ENCODE assay signal across 17 cellular contexts in genomic region chr7:16433568-16434122, GRCh38. TPM values are rescaled to one million over a fixed set of nuclear protein-coding genes. Genes with fewer than 3 reads are reported as not detected.
A peak's percentile ranks its signal among the peaks of the same experiment; 100 is the strongest.
DNase-seq lines count a peak whose midpoint lies in the region; ATAC-seq and TF ChIP-seq lines count a peak whose summit lies in the region.
"Had no signal": no experiment of that assay in that cellular context is flagged by ENCODE, and none has a peak within 500 bp of the region (broad histone marks: within the 10 kb centered on the region; RNA-seq: fewer than 3 reads in every experiment).

No MANE protein-coding gene starts in this region.

- no peak overlapping the region for H2BK15ac ChIP-seq in IMR-90 (ENCODE audit: low read depth, low read length)

- no peak overlapping the region for H3K14ac ChIP-seq in IMR-90 (replicated peaks; ENCODE audit: low read depth, low read length)

- no peak for TF ChIP-seq RAD21 in IMR-90 (IDR thresholded peaks at IDR 0.05; ENCODE audit: low read length)

- no peak overlapping the region for H3K27ac ChIP-seq in IMR-90 (ENCODE audit: insufficient read depth, low read length)
- no peak overlapping the region for H3K27ac ChIP-seq in muscle layer of colon (ENCODE audit: low read depth, low read length)
- H3K27ac ChIP-seq in upper lobe of left lung: no peak overlapping the region
- H3K27ac ChIP-seq: BLaER1 had no signal

- H3K27me3 ChIP-seq in IMR-90 (ENCODE audit: control insufficient read depth, insufficient read depth, low read length) (no peaks in the 10 kb centered on the region), endocrine pancreas (ENCODE audit: control insufficient read depth, insufficient read depth, low read length) (no peaks in the 10 kb centered on the region), muscle layer of colon (ENCODE audit: control insufficient read depth in 1 of 2, insufficient read depth in 2 of 2, low read length in 2 of 2) (no peaks in the 10 kb centered on the region), H7 (ENCODE audit: control insufficient read depth, insufficient read depth, low read length) (no peaks in the 10 kb centered on the region), upper lobe of left lung (no peaks in the 10 kb centered on the region)
- H3K27me3 ChIP-seq: BLaER1 had no signal

- no peak overlapping the region for H3K4me3 ChIP-seq in IMR-90 (ENCODE audit: insufficient read depth, low read depth, low read length)
- H3K4me3 ChIP-seq in endocrine pancreas (ENCODE audit: control insufficient read depth, insufficient read depth, low read length): peak overlapping the region; percentile 81
- H3K4me3 ChIP-seq in muscle layer of colon (ENCODE audit: low read depth in 1 of 2, low read length in 2 of 2): peak overlapping the region; percentile 2 to 25
- H3K4me3 ChIP-seq in H7 (ENCODE audit: insufficient read depth, low read depth, low read length): no peak overlapping the region
- H3K4me3 ChIP-seq in upper lobe of left lung: no peak overlapping the region
- H3K4me3 ChIP-seq: BLaER1 had no signal

- TF ChIP-seq CTCF in IMR-90 (conservative IDR thresholded peaks at IDR 0.05; ENCODE audit: low read depth, low read length): no peak
- TF ChIP-seq CTCF in upper lobe of left lung (IDR thresholded peaks at IDR 0.05): no peak

- POLR2A ChIA-PET in IMR-90 (lab: Charles Lee; ENCODE audit: unreplicated experiment): no interaction called here

- no peaks in the 10 kb centered on the region for H3K9me3 ChIP-seq in IMR-90 (ENCODE audit: control insufficient read depth, insufficient read depth, low read length)
- no peaks in the 10 kb centered on the region for H3K9me3 ChIP-seq in endocrine pancreas (ENCODE audit: control insufficient read depth, low read length)
- H3K9me3 ChIP-seq in muscle layer of colon (ENCODE audit: low read length): no peaks in the 10 kb centered on the region
- no peaks in the 10 kb centered on the region for H3K9me3 ChIP-seq in upper lobe of left lung
- H3K9me3 ChIP-seq: BLaER1 had no signal

- no peak overlapping the region for H4K91ac ChIP-seq in IMR-90 (ENCODE audit: insufficient read depth, low read depth, low read length)

- no TSS peak for BruUV-seq in IMR-90 (replicated peaks; lab: Mats Ljungman, UMichigan)

- dilution Hi-C loops in IMR-90 (cut with HindIII; ENCODE audit: low sequenced_read_pairs, unreplicated experiment): no loop called here

- H3K4me1 ChIP-seq in IMR-90 (ENCODE audit: control insufficient read depth, insufficient read depth, low read length) (peaks cover 2% of the 10 kb centered on the region; the same call in 1 of the 2 replicates), endocrine pancreas (ENCODE audit: control insufficient read depth, insufficient read depth, low read length) (no peaks in the 10 kb centered on the region), muscle layer of colon (ENCODE audit: insufficient read depth, low read length) (no peaks in the 10 kb centered on the region), upper lobe of left lung (peaks cover 0 to 3% (median under 1%) of the 10 kb centered on the region in 4 donors)
- H3K4me1 ChIP-seq: BLaER1 had no signal

- in situ Hi-C loops in ACHN (cut with HindIII; ENCODE audit: low pct_ligation_motif_present, low pct_unique_long_range_greater_than_20kb, low sequenced_read_pairs): no loop called here
- in situ Hi-C loops in IMR-90 (cut with MboI; ENCODE audit: low sequenced_read_pairs): no loop called here

- no peak overlapping the region for H2BK5ac ChIP-seq in IMR-90 (ENCODE audit: low read depth, low read length, poor library complexity, severe bottlenecking)

- H3K23ac ChIP-seq in IMR-90 (ENCODE audit: low read depth, low read length): no peak overlapping the region

- DNase-seq in ACHN: peak; percentile 27
- DNase-seq in IMR-90: no peak
- DNase-seq in H7: no peak
- DNase-seq in upper lobe of left lung: no peak
- DNase-seq in SKM-1 (lab: John Stamatoyannopoulos, UW; ENCODE audit: unreplicated experiment): no peak
- DNase-seq: CD8-positive, alpha-beta memory T cell; Kasumi-1; NCI-H1436 treated with DMSO at 0.1 percent for 48 hours; NCI-H2081 treated with DMSO at 0.1 percent for 48 hours; NCI-H524 treated with DMSO at 0.1 percent for 48 hours; PC-3; Right ventricle myocardium superior had no signal

- H3K36me3 ChIP-seq in IMR-90 (ENCODE audit: control insufficient read depth, insufficient read depth, low read length) (no peaks in the 10 kb centered on the region), endocrine pancreas (ENCODE audit: control insufficient read depth, insufficient read depth, low read length) (no peaks in the 10 kb centered on the region), muscle layer of colon (ENCODE audit: insufficient read depth, low read length) (no peaks in the 10 kb centered on the region), H7 (replicated peaks; ENCODE audit: control insufficient read depth, insufficient read depth, low read length) (no peaks in the 10 kb centered on the region), upper lobe of left lung (no peaks in the 10 kb centered on the region)
- H3K36me3 ChIP-seq: BLaER1 had no signal

- CTCF ChIA-PET in IMR-90 (lab: Yijun Ruan, JAX): interaction anchor here (0.9 to 1.5 kb wide), 2 partner anchors 9 to 131 kb away, joined by 3 to 5 read pairs; no protein-coding TSS in a partner anchor

- H2AK9ac ChIP-seq in IMR-90 (replicated peaks; ENCODE audit: low read depth, low read length, poor library complexity): no peak overlapping the region

- no peak overlapping the region for H3K4ac ChIP-seq in IMR-90 (ENCODE audit: low read depth, low read length)

- no peak overlapping the region for H4K8ac ChIP-seq in IMR-90 (ENCODE audit: low read depth in 2 of 2, low read length in 2 of 2)

- WGBS in IMR-90 (ENCODE audit: extremely low coverage in 2 of 2, insufficient read length in 1 of 2), 2 experiments: no CpG with 5 or more reads among the region's 2 CpGs
- WGBS in upper lobe of left lung, 2 donors: 78 to 81% methylated on average over 2 of the region's 2 CpGs

- intact Hi-C loops in IMR-90 (cut with micrococcal nuclease): no loop called here

- H4K5ac ChIP-seq in IMR-90 (ENCODE audit: low read depth, low read length): no peak overlapping the region

- H3K4me2 ChIP-seq in IMR-90 (ENCODE audit: low read depth, low read length): peak overlapping the region; percentile 21; the same call in 1 of the 2 replicates
- H3K4me2 ChIP-seq: BLaER1 had no signal

- H2BK20ac ChIP-seq in IMR-90 (ENCODE audit: low read depth, low read length): no peak overlapping the region

- TF ChIP-seq POLR2A in IMR-90 (IDR thresholded peaks at IDR 0.05; ENCODE audit: low read depth, low read length): no peak
- TF ChIP-seq POLR2A in upper lobe of left lung (IDR thresholded peaks at IDR 0.05): no peak

- TF ChIP-seq EP300 in upper lobe of left lung (IDR thresholded peaks at IDR 0.05): no peak

- H3K9ac ChIP-seq in IMR-90 (ENCODE audit: low read depth, low read length) (no peak overlapping the region), endocrine pancreas (ENCODE audit: control insufficient read depth, insufficient read depth, low read length) (no peak overlapping the region), muscle layer of colon (ENCODE audit: low read length) (no peak overlapping the region)
- H3K9ac ChIP-seq: BLaER1 had no signal

- no peaks in the 10 kb centered on the region for H4K20me1 ChIP-seq in IMR-90 (ENCODE audit: insufficient read depth, low read length)
- H4K20me1 ChIP-seq: BLaER1 had no signal

- no peak overlapping the region for H2AFZ ChIP-seq in IMR-90 (replicated peaks; ENCODE audit: low read length, poor library complexity)

- ATAC-seq in IMR-90 (ENCODE audit: low read depth) (no peak; the same call in 1 of the 2 replicates), HG03108 (IDR thresholded peaks at IDR 0.05; ENCODE audit: unreplicated experiment) (no peak), upper lobe of left lung (ENCODE audit: low FRiP score in 2 of 2) (no peak)
- ATAC-seq: PC-3 had no signal

- H2AK5ac ChIP-seq in IMR-90 (ENCODE audit: low read depth, low read length): no peak overlapping the region

- no peak overlapping the region for H3K56ac ChIP-seq in IMR-90 (ENCODE audit: extremely low read depth, insufficient read depth, low read length)

- H2BK120ac ChIP-seq in IMR-90 (ENCODE audit: low read depth, low read length): no peak overlapping the region

- H3K18ac ChIP-seq in IMR-90 (ENCODE audit: low read depth, low read length): no peak overlapping the region

- no peaks in the 10 kb centered on the region for H3K79me1 ChIP-seq in IMR-90 (ENCODE audit: low read depth in 1 of 2, low read length in 2 of 2)

- H3K9me1 ChIP-seq in IMR-90 (ENCODE audit: insufficient read depth, low read length): no peaks in the 10 kb centered on the region

TF ChIP-seq in IMR-90, 13 proteins besides CTCF, POLR2A, EP300 and RAD21 (continues in another document):
- TF ChIP-seq NFE2L2 (IDR thresholded peaks at IDR 0.05; ENCODE audit: low read depth, low read length) (no peak), MAFK (IDR thresholded peaks at IDR 0.05; ENCODE audit: low read depth, low read length) (no peak), ELK1 (IDR thresholded peaks at IDR 0.05; ENCODE audit: borderline replicate concordance, low read depth, low read length) (no peak), RFX5 (IDR thresholded peaks at IDR 0.05; ENCODE audit: low read depth, low read length) (no peak), BHLHE40 (IDR thresholded peaks at IDR 0.05; ENCODE audit: low read depth, low read length) (no peak), FOS (IDR thresholded peaks at IDR 0.05; ENCODE audit: low read depth, low read length) (no peak)

RNA-seq across cellular contexts. Expression of gene CRPPA, which starts 12.3 kb away (rescaled TPM):
- total RNA-seq in IMR-90 (2012; rRNA removed): 1.3 and 2.5 TPM in 2 replicates
- 0.47 and 0.67 TPM in 2 replicates for polyA plus RNA-seq in IMR-90 (2012; rRNA removed)
- 0.14 and 0.24 TPM in 2 replicates for polyA plus RNA-seq in IMR-90 (2012; cell fraction: cytosol; rRNA removed)
- 0.07 and 0.71 TPM in 2 replicates for polyA plus RNA-seq in IMR-90 (2012; cell fraction: nucleus; rRNA removed; ENCODE audit: low replicate concordance)
- total RNA-seq in H7 (2014; rRNA removed; shearing (Covaris generic)): 0.30 and 0.45 TPM in 2 replicates
- 1 to 10 TPM; 1.0 to 3.3 (median 2.4) TPM for total RNA-seq in upper lobe of left lung

RNA-seq across cellular contexts. Expression of gene SOSTDC1, which starts 31.9 kb away (rescaled TPM):
- total RNA-seq in IMR-90 (2012; rRNA removed): under 0.01 TPM in 1 of 2 replicates, not detected in the other
- polyA plus RNA-seq in IMR-90 (2012; rRNA removed): 0.04 and 0.07 TPM in 2 replicates
- polyA plus RNA-seq in IMR-90 (2012; cell fraction: cytosol; rRNA removed): 0.02 TPM in 1 of 2 replicates, not detected in the other
- not detected in 2 replicates for polyA plus RNA-seq in IMR-90 (2012; cell fraction: nucleus; rRNA removed; ENCODE audit: low replicate concordance)
- not detected in 2 replicates for total RNA-seq in H7 (2014; rRNA removed; shearing (Covaris generic))
- total RNA-seq in upper lobe of left lung: 10 to 100 TPM in 3 of 6 donors, 1 to 10 TPM in 3; 3.1 to 37.5 (median 9.4) TPM
- total RNA-seq: CD8-positive, alpha-beta memory T cell; Daoy had no signal
- polyA plus RNA-seq: CD8-positive, alpha-beta memory T cell had no signal

Comparison
In these comparisons a context has a peak if more than half of its experiments do, and no peak if none do; other contexts are left out.
1. H3K4me3 ChIP-seq: peak in endocrine pancreas (single experiment) and muscle layer of colon (2 of 2); none in IMR-90 (single experiment), H7 (single experiment) and upper lobe of left lung (0 of 4).